ENCODE assay signal across 1 cellular context in genomic region chr11:74592441-74593362, GRCh38.
A peak's percentile ranks its signal among the peaks of the same experiment; 100 is the strongest.
TF ChIP-seq lines count a peak whose summit lies in the region.

A gene with protein sequence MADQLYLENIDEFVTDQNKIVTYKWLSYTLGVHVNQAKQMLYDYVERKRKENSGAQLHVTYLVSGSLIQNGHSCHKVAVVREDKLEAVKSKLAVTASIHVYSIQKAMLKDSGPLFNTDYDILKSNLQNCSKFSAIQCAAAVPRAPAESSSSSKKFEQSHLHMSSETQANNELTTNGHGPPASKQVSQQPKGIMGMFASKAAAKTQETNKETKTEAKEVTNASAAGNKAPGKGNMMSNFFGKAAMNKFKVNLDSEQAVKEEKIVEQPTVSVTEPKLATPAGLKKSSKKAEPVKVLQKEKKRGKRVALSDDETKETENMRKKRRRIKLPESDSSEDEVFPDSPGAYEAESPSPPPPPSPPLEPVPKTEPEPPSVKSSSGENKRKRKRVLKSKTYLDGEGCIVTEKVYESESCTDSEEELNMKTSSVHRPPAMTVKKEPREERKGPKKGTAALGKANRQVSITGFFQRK (plus strand): TSS chr11:74592582. CDS start chr11:74592659, 77 bp downstream.

TF ChIP-seq in HepG2, 621 proteins besides CTCF, POLR2A, EP300 and RAD21 (continued from another document and continues in another):
- TF ChIP-seq, protein P1, sequence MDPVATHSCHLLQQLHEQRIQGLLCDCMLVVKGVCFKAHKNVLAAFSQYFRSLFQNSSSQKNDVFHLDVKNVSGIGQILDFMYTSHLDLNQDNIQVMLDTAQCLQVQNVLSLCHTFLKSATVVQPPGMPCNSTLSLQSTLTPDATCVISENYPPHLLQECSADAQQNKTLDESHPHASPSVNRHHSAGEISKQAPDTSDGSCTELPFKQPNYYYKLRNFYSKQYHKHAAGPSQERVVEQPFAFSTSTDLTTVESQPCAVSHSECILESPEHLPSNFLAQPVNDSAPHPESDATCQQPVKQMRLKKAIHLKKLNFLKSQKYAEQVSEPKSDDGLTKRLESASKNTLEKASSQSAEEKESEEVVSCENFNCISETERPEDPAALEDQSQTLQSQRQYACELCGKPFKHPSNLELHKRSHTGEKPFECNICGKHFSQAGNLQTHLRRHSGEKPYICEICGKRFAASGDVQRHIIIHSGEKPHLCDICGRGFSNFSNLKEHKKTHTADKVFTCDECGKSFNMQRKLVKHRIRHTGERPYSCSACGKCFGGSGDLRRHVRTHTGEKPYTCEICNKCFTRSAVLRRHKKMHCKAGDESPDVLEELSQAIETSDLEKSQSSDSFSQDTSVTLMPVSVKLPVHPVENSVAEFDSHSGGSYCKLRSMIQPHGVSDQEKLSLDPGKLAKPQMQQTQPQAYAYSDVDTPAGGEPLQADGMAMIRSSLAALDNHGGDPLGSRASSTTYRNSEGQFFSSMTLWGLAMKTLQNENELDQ (CRISPR knock-in tag; IDR thresholded peaks at IDR 0.05; ENCODE audit: borderline replicate concordance), result no peak
- no peak for TF ChIP-seq ZNF292 (CRISPR knock-in tag; IDR thresholded peaks at IDR 0.05; ENCODE audit: borderline replicate concordance, low read depth)
- peak; percentile 53 for TF ChIP-seq PHF21A (CRISPR knock-in tag; IDR thresholded peaks at IDR 0.05)
- no peak for TF ChIP-seq HINFP (CRISPR knock-in tag; IDR thresholded peaks at IDR 0.05; ENCODE audit: low read depth)
- peak; percentile 33; the same call in 1 of the 2 replicates for TF ChIP-seq NFATC3 (CRISPR knock-in tag; IDR thresholded peaks at IDR 0.05)
- no peak for TF ChIP-seq ZNF616 (CRISPR knock-in tag; IDR thresholded peaks at IDR 0.05; ENCODE audit: low read depth)
- TF ChIP-seq ZNF224 (CRISPR knock-in tag; IDR thresholded peaks at IDR 0.05), result no peak
- no peak for TF ChIP-seq FIP1L1 (IDR thresholded peaks at IDR 0.05; ENCODE audit: borderline replicate concordance, insufficient read depth, low read depth, low read length)
- TF ChIP-seq, protein P2, sequence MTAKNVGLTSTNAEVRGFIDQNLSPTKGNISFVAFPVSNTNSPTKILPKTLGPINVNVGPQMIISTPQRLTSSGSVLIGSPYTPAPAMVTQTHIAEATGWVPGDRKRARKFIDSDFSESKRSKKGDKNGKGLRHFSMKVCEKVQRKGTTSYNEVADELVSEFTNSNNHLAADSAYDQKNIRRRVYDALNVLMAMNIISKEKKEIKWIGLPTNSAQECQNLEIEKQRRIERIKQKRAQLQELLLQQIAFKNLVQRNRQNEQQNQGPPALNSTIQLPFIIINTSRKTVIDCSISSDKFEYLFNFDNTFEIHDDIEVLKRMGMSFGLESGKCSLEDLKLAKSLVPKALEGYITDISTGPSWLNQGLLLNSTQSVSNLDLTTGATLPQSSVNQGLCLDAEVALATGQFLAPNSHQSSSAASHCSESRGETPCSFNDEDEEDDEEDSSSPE (CRISPR knock-in tag; IDR thresholded peaks at IDR 0.05), result peak; percentile 100
- peak; percentile 46 to 54; a peak in 3 of 4 replicates for TF ChIP-seq NR2F1 (CRISPR knock-in tag; IDR thresholded peaks at IDR 0.05)
- TF ChIP-seq IRF2 (CRISPR knock-in tag; IDR thresholded peaks at IDR 0.05), result peak; percentile 83; the same call in 1 of the 2 replicates
- TF ChIP-seq, protein P3, sequence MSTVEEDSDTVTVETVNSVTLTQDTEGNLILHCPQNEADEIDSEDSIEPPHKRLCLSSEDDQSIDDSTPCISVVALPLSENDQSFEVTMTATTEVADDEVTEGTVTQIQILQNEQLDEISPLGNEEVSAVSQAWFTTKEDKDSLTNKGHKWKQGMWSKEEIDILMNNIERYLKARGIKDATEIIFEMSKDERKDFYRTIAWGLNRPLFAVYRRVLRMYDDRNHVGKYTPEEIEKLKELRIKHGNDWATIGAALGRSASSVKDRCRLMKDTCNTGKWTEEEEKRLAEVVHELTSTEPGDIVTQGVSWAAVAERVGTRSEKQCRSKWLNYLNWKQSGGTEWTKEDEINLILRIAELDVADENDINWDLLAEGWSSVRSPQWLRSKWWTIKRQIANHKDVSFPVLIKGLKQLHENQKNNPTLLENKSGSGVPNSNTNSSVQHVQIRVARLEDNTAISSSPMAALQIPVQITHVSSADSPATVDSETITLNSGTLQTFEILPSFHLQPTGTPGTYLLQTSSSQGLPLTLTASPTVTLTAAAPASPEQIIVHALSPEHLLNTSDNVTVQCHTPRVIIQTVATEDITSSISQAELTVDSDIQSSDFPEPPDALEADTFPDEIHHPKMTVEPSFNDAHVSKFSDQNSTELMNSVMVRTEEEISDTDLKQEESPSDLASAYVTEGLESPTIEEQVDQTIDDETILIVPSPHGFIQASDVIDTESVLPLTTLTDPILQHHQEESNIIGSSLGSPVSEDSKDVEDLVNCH (CRISPR knock-in tag; IDR thresholded peaks at IDR 0.05), result no peak
- peak; percentile 15 for TF ChIP-seq TEAD3 (CRISPR knock-in tag; optimal IDR thresholded peaks at IDR 0.05; ENCODE audit: borderline replicate concordance)
- no peak for TF ChIP-seq ELF3 (CRISPR knock-in tag; IDR thresholded peaks at IDR 0.05)
- peak; percentile 80 for TF ChIP-seq ZNF256 (CRISPR knock-in tag; conservative IDR thresholded peaks at IDR 0.05)
- TF ChIP-seq ZMYM3 (CRISPR knock-in tag; IDR thresholded peaks at IDR 0.05), result peak; percentile 69
- no peak for TF ChIP-seq LBX2 (CRISPR knock-in tag; IDR thresholded peaks at IDR 0.05; ENCODE audit: borderline replicate concordance)
- peak; percentile 30; the same call in 1 of the 2 replicates for TF ChIP-seq ZNF766 (CRISPR knock-in tag; IDR thresholded peaks at IDR 0.05; ENCODE audit: borderline replicate concordance)
- TF ChIP-seq TBX2 (CRISPR knock-in tag; IDR thresholded peaks at IDR 0.05; ENCODE audit: borderline replicate concordance), result peak; percentile 68
- TF ChIP-seq, protein P4, sequence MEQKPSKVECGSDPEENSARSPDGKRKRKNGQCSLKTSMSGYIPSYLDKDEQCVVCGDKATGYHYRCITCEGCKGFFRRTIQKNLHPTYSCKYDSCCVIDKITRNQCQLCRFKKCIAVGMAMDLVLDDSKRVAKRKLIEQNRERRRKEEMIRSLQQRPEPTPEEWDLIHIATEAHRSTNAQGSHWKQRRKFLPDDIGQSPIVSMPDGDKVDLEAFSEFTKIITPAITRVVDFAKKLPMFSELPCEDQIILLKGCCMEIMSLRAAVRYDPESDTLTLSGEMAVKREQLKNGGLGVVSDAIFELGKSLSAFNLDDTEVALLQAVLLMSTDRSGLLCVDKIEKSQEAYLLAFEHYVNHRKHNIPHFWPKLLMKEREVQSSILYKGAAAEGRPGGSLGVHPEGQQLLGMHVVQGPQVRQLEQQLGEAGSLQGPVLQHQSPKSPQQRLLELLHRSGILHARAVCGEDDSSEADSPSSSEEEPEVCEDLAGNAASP (CRISPR knock-in tag; IDR thresholded peaks at IDR 0.05; ENCODE audit: borderline replicate concordance), result peak; percentile 66
- TF ChIP-seq ZNF160 (CRISPR knock-in tag; IDR thresholded peaks at IDR 0.05), result no peak; the same call in 1 of the 2 replicates
- TF ChIP-seq, protein P5, sequence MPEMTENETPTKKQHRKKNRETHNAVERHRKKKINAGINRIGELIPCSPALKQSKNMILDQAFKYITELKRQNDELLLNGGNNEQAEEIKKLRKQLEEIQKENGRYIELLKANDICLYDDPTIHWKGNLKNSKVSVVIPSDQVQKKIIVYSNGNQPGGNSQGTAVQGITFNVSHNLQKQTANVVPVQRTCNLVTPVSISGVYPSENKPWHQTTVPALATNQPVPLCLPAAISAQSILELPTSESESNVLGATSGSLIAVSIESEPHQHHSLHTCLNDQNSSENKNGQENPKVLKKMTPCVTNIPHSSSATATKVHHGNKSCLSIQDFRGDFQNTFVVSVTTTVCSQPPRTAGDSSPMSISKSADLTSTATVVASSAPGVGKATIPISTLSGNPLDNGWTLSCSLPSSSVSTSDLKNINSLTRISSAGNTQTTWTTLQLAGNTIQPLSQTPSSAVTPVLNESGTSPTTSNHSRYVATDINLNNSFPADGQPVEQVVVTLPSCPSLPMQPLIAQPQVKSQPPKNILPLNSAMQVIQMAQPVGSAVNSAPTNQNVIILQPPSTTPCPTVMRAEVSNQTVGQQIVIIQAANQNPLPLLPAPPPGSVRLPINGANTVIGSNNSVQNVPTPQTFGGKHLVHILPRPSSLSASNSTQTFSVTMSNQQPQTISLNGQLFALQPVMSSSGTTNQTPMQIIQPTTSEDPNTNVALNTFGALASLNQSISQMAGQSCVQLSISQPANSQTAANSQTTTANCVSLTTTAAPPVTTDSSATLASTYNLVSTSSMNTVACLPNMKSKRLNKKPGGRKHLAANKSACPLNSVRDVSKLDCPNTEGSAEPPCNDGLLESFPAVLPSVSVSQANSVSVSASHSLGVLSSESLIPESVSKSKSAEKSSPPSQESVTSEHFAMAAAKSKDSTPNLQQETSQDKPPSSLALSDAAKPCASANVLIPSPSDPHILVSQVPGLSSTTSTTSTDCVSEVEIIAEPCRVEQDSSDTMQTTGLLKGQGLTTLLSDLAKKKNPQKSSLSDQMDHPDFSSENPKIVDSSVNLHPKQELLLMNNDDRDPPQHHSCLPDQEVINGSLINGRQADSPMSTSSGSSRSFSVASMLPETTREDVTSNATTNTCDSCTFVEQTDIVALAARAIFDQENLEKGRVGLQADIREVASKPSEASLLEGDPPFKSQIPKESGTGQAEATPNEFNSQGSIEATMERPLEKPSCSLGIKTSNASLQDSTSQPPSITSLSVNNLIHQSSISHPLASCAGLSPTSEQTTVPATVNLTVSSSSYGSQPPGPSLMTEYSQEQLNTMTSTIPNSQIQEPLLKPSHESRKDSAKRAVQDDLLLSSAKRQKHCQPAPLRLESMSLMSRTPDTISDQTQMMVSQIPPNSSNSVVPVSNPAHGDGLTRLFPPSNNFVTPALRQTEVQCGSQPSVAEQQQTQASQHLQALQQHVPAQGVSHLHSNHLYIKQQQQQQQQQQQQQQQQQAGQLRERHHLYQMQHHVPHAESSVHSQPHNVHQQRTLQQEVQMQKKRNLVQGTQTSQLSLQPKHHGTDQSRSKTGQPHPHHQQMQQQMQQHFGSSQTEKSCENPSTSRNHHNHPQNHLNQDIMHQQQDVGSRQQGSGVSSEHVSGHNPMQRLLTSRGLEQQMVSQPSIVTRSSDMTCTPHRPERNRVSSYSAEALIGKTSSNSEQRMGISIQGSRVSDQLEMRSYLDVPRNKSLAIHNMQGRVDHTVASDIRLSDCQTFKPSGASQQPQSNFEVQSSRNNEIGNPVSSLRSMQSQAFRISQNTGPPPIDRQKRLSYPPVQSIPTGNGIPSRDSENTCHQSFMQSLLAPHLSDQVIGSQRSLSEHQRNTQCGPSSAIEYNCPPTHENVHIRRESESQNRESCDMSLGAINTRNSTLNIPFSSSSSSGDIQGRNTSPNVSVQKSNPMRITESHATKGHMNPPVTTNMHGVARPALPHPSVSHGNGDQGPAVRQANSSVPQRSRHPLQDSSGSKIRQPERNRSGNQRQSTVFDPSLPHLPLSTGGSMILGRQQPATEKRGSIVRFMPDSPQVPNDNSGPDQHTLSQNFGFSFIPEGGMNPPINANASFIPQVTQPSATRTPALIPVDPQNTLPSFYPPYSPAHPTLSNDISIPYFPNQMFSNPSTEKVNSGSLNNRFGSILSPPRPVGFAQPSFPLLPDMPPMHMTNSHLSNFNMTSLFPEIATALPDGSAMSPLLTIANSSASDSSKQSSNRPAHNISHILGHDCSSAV (CRISPR knock-in tag; IDR thresholded peaks at IDR 0.05; ENCODE audit: borderline replicate concordance), result no peak
- TF ChIP-seq FOXA3 (CRISPR knock-in tag; IDR thresholded peaks at IDR 0.05), result 0 out of 2 replicates have a peak, but pooled peaks have one; percentile 30
- TF ChIP-seq, protein P6, sequence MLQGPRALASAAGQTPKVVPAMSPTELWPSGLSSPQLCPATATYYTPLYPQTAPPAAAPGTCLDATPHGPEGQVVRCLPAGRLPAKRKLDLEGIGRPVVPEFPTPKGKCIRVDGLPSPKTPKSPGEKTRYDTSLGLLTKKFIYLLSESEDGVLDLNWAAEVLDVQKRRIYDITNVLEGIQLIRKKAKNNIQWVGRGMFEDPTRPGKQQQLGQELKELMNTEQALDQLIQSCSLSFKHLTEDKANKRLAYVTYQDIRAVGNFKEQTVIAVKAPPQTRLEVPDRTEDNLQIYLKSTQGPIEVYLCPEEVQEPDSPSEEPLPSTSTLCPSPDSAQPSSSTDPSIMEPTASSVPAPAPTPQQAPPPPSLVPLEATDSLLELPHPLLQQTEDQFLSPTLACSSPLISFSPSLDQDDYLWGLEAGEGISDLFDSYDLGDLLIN (CRISPR knock-in tag; IDR thresholded peaks at IDR 0.05; ENCODE audit: borderline replicate concordance), result peak; percentile 94; the same call in 1 of the 2 replicates
- TF ChIP-seq TARDBP (CRISPR knock-in tag; IDR thresholded peaks at IDR 0.05), result peak; percentile 68; the same call in 1 of the 2 replicates
- peak; percentile 51 for TF ChIP-seq SKI (IDR thresholded peaks at IDR 0.05; ENCODE audit: partially characterized antibody)
- TF ChIP-seq, protein P7, sequence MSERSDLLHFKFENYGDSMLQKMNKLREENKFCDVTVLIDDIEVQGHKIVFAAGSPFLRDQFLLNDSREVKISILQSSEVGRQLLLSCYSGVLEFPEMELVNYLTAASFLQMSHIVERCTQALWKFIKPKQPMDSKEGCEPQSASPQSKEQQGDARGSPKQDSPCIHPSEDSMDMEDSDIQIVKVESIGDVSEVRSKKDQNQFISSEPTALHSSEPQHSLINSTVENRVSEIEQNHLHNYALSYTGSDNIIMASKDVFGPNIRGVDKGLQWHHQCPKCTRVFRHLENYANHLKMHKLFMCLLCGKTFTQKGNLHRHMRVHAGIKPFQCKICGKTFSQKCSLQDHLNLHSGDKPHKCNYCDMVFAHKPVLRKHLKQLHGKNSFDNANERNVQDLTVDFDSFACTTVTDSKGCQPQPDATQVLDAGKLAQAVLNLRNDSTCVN (CRISPR knock-in tag; IDR thresholded peaks at IDR 0.05; ENCODE audit: borderline replicate concordance), result no peak
- 0 out of 2 replicates have a peak, but pooled peaks have one; percentile 63 for TF ChIP-seq ZNF136 (CRISPR knock-in tag; IDR thresholded peaks at IDR 0.05; ENCODE audit: low read depth)
- TF ChIP-seq SALL1 (CRISPR knock-in tag; IDR thresholded peaks at IDR 0.05), result peak; percentile 82
- no peak for TF ChIP-seq PAWR (CRISPR knock-in tag; IDR thresholded peaks at IDR 0.05; ENCODE audit: borderline replicate concordance)
- TF ChIP-seq MAFG (CRISPR knock-in tag; IDR thresholded peaks at IDR 0.05), result no peak
- TF ChIP-seq MAF1 (CRISPR knock-in tag; IDR thresholded peaks at IDR 0.05; ENCODE audit: borderline replicate concordance), result no peak
